ENCODE assay signal across 18 cellular contexts in the genomic region with DNA sequence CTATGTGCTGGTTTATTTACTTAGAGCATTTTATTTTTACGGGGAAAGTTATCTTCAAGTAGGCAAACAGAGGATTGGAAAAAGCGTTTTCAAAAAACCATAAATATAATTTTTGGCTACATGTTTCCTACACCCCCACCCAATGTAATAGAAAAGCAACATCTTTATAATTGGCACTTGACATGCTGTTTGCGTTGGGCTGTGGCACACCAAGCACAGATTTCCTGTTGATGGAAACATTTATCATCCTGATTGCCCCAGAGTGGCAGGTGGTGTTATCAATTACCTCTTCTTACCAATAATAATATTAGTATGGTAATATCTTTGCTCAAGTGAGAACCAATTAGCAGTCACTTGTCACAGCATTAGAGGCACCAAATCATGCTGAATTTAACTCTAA. TPM values are rescaled to one million over a fixed set of nuclear protein-coding genes. Genes with fewer than 3 reads are reported as not detected.
"Had no signal": no experiment of that assay in that cellular context is flagged by ENCODE, and none has a peak within 500 bp of the region (broad histone marks: within the 10 kb centered on the region; RNA-seq: fewer than 3 reads in every experiment).

No MANE protein-coding gene starts in this region.

- ATAC-seq: esophagus mucosa; left ventricle myocardium superior; naive thymus-derived CD8-positive, alpha-beta T cell; right cardiac atrium; stimulated activated naive B cell treated with anti-CD40 and anti-IgM and Interleukin-4, amounts not matched to agents 10 μg/mL and 1 μg/mL and 100 μg/mL, for 72 hours had no signal

- DNase-seq: activated CD4-positive, alpha-beta T cell treated with anti-CD3 and anti-CD28 coated beads for 1 hour; activated CD4-positive, alpha-beta T cell treated with anti-CD3 and anti-CD28 coated beads, Interleukin-2, amount 50 U/mL, for 4 hours; adrenal gland; hippocampal formation; kidney glomerular epithelial cell; left ventricle myocardium superior; naive thymus-derived CD8-positive, alpha-beta T cell; nucleus accumbens; right cardiac atrium; stimulated activated CD4-positive, alpha-beta T cell treated with anti-CD3 and anti-CD28 coated beads, Interleukin-15, amount 100 ng/mL, for 24 hours; stimulated activated CD4-positive, alpha-beta T cell treated with anti-CD3 and anti-CD28 coated beads, Interleukin-4, amount 100 ng/mL, for 1 hour; stimulated activated naive B cell treated with anti-CD40 and anti-IgM and Interleukin-4, amounts not matched to agents 10 μg/mL and 1 μg/mL and 100 μg/mL, for 72 hours; thyroid gland had no signal

- H3K36me3 ChIP-seq: adrenal gland, cardiac muscle cell, thyroid gland had no signal

- H3K4me3 ChIP-seq: adrenal gland, cardiac muscle cell, skin epidermis, thyroid gland had no signal

- H3K27ac ChIP-seq: adrenal gland, cardiac muscle cell, skin epidermis, thyroid gland had no signal

- H3K9me3 ChIP-seq: adrenal gland, thyroid gland had no signal

RNA-seq across cellular contexts. Expression of gene SALL3, which starts 3.9 kb away (rescaled TPM):
- total RNA-seq: activated T-helper 2 cell treated with anti-CD3 and anti-CD28 coated beads, Interferon-gamma antibody, Interleukin-2, Interleukin-4, amounts not matched to agents 10 μg/mL and 5 μg/mL and 100 μg/mL, durations not matched to agents 14 hours and 24 hours and 36 hours; dermis microvascular lymphatic vessel endothelial cell; esophagus mucosa; left ventricle myocardium superior; naive thymus-derived CD8-positive, alpha-beta T cell had no signal
